7 cellular contexts compared by ENCODE assay signal in genomic region chr13:43805071-43805468, GRCh38. TPM values are rescaled to one million over a fixed set of nuclear protein-coding genes. Genes with fewer than 3 reads are reported as not detected.
DNase-seq lines count a peak whose midpoint lies in the region; ATAC-seq, FAIRE-seq and TF ChIP-seq lines count a peak whose summit lies in the region.

No MANE protein-coding gene starts in this region.

- H3K36me3 ChIP-seq in vagina: no peaks in the 10 kb centered on the region

- H3K4me3 ChIP-seq in epithelial cell of esophagus (ENCODE audit: low read length) (peak overlapping the region; percentile 16), vagina (no peak overlapping the region)

- H3K27ac ChIP-seq in vagina: no peak overlapping the region

- no peak for TF ChIP-seq CTCF in epithelial cell of esophagus (IDR thresholded peaks at IDR 0.05; ENCODE audit: insufficient read depth, low read depth, low read length, missing control alignments)
- TF ChIP-seq CTCF in vagina (IDR thresholded peaks at IDR 0.05): no peak

- ATAC-seq in HG03025 (IDR thresholded peaks at IDR 0.05; ENCODE audit: low FRiP score, unreplicated experiment): no peak
- no peak for ATAC-seq in GM18861 (IDR thresholded peaks at IDR 0.05; ENCODE audit: unreplicated experiment)

- TF ChIP-seq POLR2A in GM12891 (IDR thresholded peaks at IDR 0.05; ENCODE audit: low read depth, low read length): no peak
- TF ChIP-seq POLR2A in vagina (IDR thresholded peaks at IDR 0.05): no peak

- no peaks in the 10 kb centered on the region for H3K4me1 ChIP-seq in vagina

- FAIRE-seq in GM12891 (lab: Jason Lieb, UNC): peak; percentile 28

- no peaks in the 10 kb centered on the region for H3K27me3 ChIP-seq in vagina

- intact Hi-C loops in vagina (cut with DNase I): no loop called here

- H3K9me3 ChIP-seq in vagina: no peaks in the 10 kb centered on the region

- DNase-seq in GM12891 (ENCODE audit: insufficient read length, low spot score): no peak
- DNase-seq in NCI-H226: peak; percentile 96
- peak; percentile 99 for DNase-seq in epithelial cell of esophagus (ENCODE audit: low read depth)
- peak; percentile 85 for DNase-seq in pons (ENCODE audit: low spot score)
- DNase-seq in vagina (ENCODE audit: extremely low spot score in 2 of 2): no peak

TF ChIP-seq in GM12891, 5 proteins besides CTCF, POLR2A, EP300 and RAD21:
- TF ChIP-seq PAX5 (IDR thresholded peaks at IDR 0.05; ENCODE audit: insufficient read depth, low read length, severe bottlenecking) (no peak), POLR2AphosphoS5 (IDR thresholded peaks at IDR 0.05; ENCODE audit: low read depth, low read length) (no peak), POU2F2 (IDR thresholded peaks at IDR 0.05; ENCODE audit: low read depth, low read length) (no peak), SPI1 (IDR thresholded peaks at IDR 0.05; ENCODE audit: low read depth, low read length) (no peak), TAF1 (IDR thresholded peaks at IDR 0.05; ENCODE audit: low read depth, low read length) (no peak)
TF ChIP-seq in GM12891: peak in this region for 0.

RNA-seq across cellular contexts. Expression of gene ENOX1, which starts 18.3 kb away (rescaled TPM):
- 1.2 TPM for polyA plus RNA-seq in GM12891 (2012; ENCODE audit: low read depth, missing spikeins)
- 2.7 TPM for total RNA-seq in vagina

Comparison
In these comparisons a context has a peak if more than half of its experiments do, and no peak if none do; other contexts are left out.
1. DNase-seq: peak in NCI-H226 (single experiment), epithelial cell of esophagus (single experiment) and pons (single experiment); none in GM12891 (single experiment) and vagina (0 of 2).